ENCODE assay signal across 9 cellular contexts in genomic region chr17:3959295-3959899, GRCh38. TPM values are rescaled to one million over a fixed set of nuclear protein-coding genes. Genes with fewer than 3 reads are reported as not detected.
DNase-seq lines count a peak whose midpoint lies in the region; ATAC-seq lines count a peak whose summit lies in the region.
"Had no signal": no experiment of that assay in that cellular context is flagged by ENCODE, and none has a peak within 500 bp of the region (broad histone marks: within the 10 kb centered on the region; RNA-seq: fewer than 3 reads in every experiment).

No MANE protein-coding gene starts in this region.

- H3K36me3 Mint-ChIP-seq in central memory CD8-positive, alpha-beta T cell (ENCODE audit: insufficient read depth), result peaks cover 37% of the 10 kb centered on the region

- peak overlapping the region; percentile 39 for H3K27ac Mint-ChIP-seq in central memory CD8-positive, alpha-beta T cell (ENCODE audit: low read depth)

- H3K9me3 Mint-ChIP-seq in central memory CD8-positive, alpha-beta T cell, result no peaks in the 10 kb centered on the region

- ATAC-seq in central memory CD8-positive, alpha-beta T cell (replicated peaks; ENCODE audit: extremely low read depth, poor library complexity, severe bottlenecking), result no peak
- ATAC-seq in HG02885 (IDR thresholded peaks at IDR 0.05; ENCODE audit: poor library complexity, unreplicated experiment) (no peak), left lobe of liver (no peak)

- peaks cover 68% of the 10 kb centered on the region for H3K4me1 Mint-ChIP-seq in central memory CD8-positive, alpha-beta T cell

- peak overlapping the region; percentile 31 for H3K4me3 Mint-ChIP-seq in central memory CD8-positive, alpha-beta T cell

- H3K4me3 ChIP-seq in skeletal muscle cell (ENCODE audit: low read depth, low read length), result no peak overlapping the region

- no peaks in the 10 kb centered on the region for H3K27me3 Mint-ChIP-seq in central memory CD8-positive, alpha-beta T cell

- DNase-seq in ELF-1 (ENCODE audit: low read depth, low spot score) (peak; percentile 47), NCI-H2196 treated with DMSO at 0.1 percent for 48 hours (lab: John Stamatoyannopoulos, UW; ENCODE audit: unreplicated experiment) (peak; percentile 54), skeletal muscle cell (ENCODE audit: low read depth) (peak; percentile 56), SKM-1 (lab: John Stamatoyannopoulos, UW; ENCODE audit: unreplicated experiment) (no peak), left lobe of liver (ENCODE audit: low spot score) (no peak)
- DNase-seq in central memory CD8-positive, alpha-beta T cell (ENCODE audit: low spot score in 2 of 2), result no peak
- DNase-seq: glutamatergic neuron; stimulated activated CD4-positive, alpha-beta T cell treated with anti-CD3 and anti-CD28 coated beads, Interleukin-4, amount 100 ng/mL, for 1 hour had no signal

RNA-seq across cellular contexts. Expression of gene ATP2A3, which starts 4.8 kb away (rescaled TPM):
- total RNA-seq in left lobe of liver, result 3.9 TPM

RNA-seq across cellular contexts. Expression of gene P2RX1, which starts 43.1 kb away (rescaled TPM):
- total RNA-seq in left lobe of liver, result 0.13 TPM

Comparison
In these comparisons a context has a peak if more than half of its experiments do, and no peak if none do; other contexts are left out.
1. DNase-seq: peak in ELF-1 (single experiment), NCI-H2196 treated with DMSO at 0.1 percent for 48 hours (single experiment) and skeletal muscle cell (single experiment); none in central memory CD8-positive, alpha-beta T cell (0 of 2), SKM-1 (single experiment) and left lobe of liver (single experiment).